9 cellular contexts compared by ENCODE assay signal in genomic region chr5:141199359-141200235, GRCh38. TPM values are rescaled to one million over a fixed set of nuclear protein-coding genes. Genes with fewer than 3 reads are reported as not detected.
A peak's percentile ranks its signal among the peaks of the same experiment; 100 is the strongest.
DNase-seq lines count a peak whose midpoint lies in the region; ATAC-seq and TF ChIP-seq lines count a peak whose summit lies in the region.
"Had no signal": no experiment of that assay in that cellular context is flagged by ENCODE, and none has a peak within 500 bp of the region (broad histone marks: within the 10 kb centered on the region; RNA-seq: fewer than 3 reads in every experiment).

Gene PCDHB11, plus strand, starts transcription at chr5:141199627. Its CDS starts 148 bp downstream, at chr5:141199775.

- 0% methylated on average over 1 of the region's 21 CpGs; no CpG with 5 or more reads in 1 of the 2 experiments for WGBS in IMR-90 (ENCODE audit: extremely low coverage in 2 of 2, insufficient read length in 1 of 2), 2 experiments

- H3K27me3 ChIP-seq in IMR-90 (ENCODE audit: control insufficient read depth, insufficient read depth, low read length) (no peaks in the 10 kb centered on the region), left lung (peaks cover 0 to 33% of the 10 kb centered on the region in 2 donors)

- no peak for TF ChIP-seq POLR2A in IMR-90 (IDR thresholded peaks at IDR 0.05; ENCODE audit: low read depth, low read length)

- H3K4me1 ChIP-seq in IMR-90 (ENCODE audit: control insufficient read depth, insufficient read depth, low read length) = no peaks in the 10 kb centered on the region
- no peaks in the 10 kb centered on the region for H3K4me1 ChIP-seq in left lung

- intact Hi-C loops in IMR-90 (cut with micrococcal nuclease) (no loop called here), left lung (cut with DNase I) (no loop called here)

- H3K4me1 Mint-ChIP-seq in activated naive CD8-positive, alpha-beta T cell treated with anti-CD3 and anti-CD28 coated beads for 36 hours = no peaks in the 10 kb centered on the region

- no peak within 1 kb of the TSS for H3K56ac ChIP-seq in IMR-90 (ENCODE audit: extremely low read depth, insufficient read depth, low read length)

- no peaks in the 10 kb centered on the region for H4K20me1 ChIP-seq in IMR-90 (ENCODE audit: insufficient read depth, low read length)

- no peak within 1 kb of the TSS for H3K9ac ChIP-seq in IMR-90 (ENCODE audit: low read depth, low read length)

- H3K9me3 Mint-ChIP-seq in activated naive CD8-positive, alpha-beta T cell treated with anti-CD3 and anti-CD28 coated beads for 36 hours = peaks cover 44% of the 10 kb centered on the region

- no peak within 1 kb of the TSS for H2BK20ac ChIP-seq in IMR-90 (ENCODE audit: low read depth, low read length)

- no TSS peak for BruUV-seq in IMR-90 (replicated peaks; lab: Mats Ljungman, UMichigan)

- H3K4me2 ChIP-seq in IMR-90 (ENCODE audit: low read depth, low read length) = peak within 1 kb of the TSS; percentile 16; the same call in 1 of the 2 replicates

- TF ChIP-seq RAD21 in IMR-90 (IDR thresholded peaks at IDR 0.05; ENCODE audit: low read length) = no peak

- H2AK5ac ChIP-seq in IMR-90 (ENCODE audit: low read depth, low read length) = no peak within 1 kb of the TSS

- no peak within 1 kb of the TSS for H2BK120ac ChIP-seq in IMR-90 (ENCODE audit: low read depth, low read length)

- no peak within 1 kb of the TSS for H3K27ac ChIP-seq in C4-2B
- H3K27ac ChIP-seq in IMR-90 (ENCODE audit: insufficient read depth, low read length) = no peak within 1 kb of the TSS
- H3K27ac ChIP-seq in left lung = no peak within 1 kb of the TSS

- no peak within 1 kb of the TSS for H2AK9ac ChIP-seq in IMR-90 (replicated peaks; ENCODE audit: low read depth, low read length, poor library complexity)

- dilution Hi-C loops in IMR-90 (cut with HindIII; ENCODE audit: low sequenced_read_pairs, unreplicated experiment) = no loop called here

- no peak within 1 kb of the TSS for H3K27ac Mint-ChIP-seq in activated naive CD8-positive, alpha-beta T cell treated with anti-CD3 and anti-CD28 coated beads for 36 hours

- in situ Hi-C loops in IMR-90 (cut with MboI; ENCODE audit: low sequenced_read_pairs) = no loop called here

- H3K4me3 Mint-ChIP-seq in activated naive CD8-positive, alpha-beta T cell treated with anti-CD3 and anti-CD28 coated beads for 36 hours = no peak within 1 kb of the TSS

- DNase-seq in IMR-90 (no peak), RKO (ENCODE audit: low spot score) (peak; percentile 86), left lung (no peak)
- DNase-seq in activated naive CD8-positive, alpha-beta T cell treated with anti-CD3 and anti-CD28 coated beads for 36 hours = no peak
- DNase-seq: activated gamma-delta T cell had no signal

- H2BK5ac ChIP-seq in IMR-90 (ENCODE audit: low read depth, low read length, poor library complexity, severe bottlenecking) = no peak within 1 kb of the TSS

- no peak within 1 kb of the TSS for H3K23ac ChIP-seq in IMR-90 (ENCODE audit: low read depth, low read length)

- no peaks in the 10 kb centered on the region for H3K9me1 ChIP-seq in IMR-90 (ENCODE audit: insufficient read depth, low read length)

- H3K36me3 ChIP-seq in IMR-90 (ENCODE audit: control insufficient read depth, insufficient read depth, low read length) = no peaks in the 10 kb centered on the region
- H3K36me3 ChIP-seq in left lung = no peaks in the 10 kb centered on the region

- no peak within 1 kb of the TSS for H3K4ac ChIP-seq in IMR-90 (ENCODE audit: low read depth, low read length)

- H2BK15ac ChIP-seq in IMR-90 (ENCODE audit: low read depth, low read length) = no peak within 1 kb of the TSS

- peaks cover 62% of the 10 kb centered on the region for H3K27me3 Mint-ChIP-seq in activated naive CD8-positive, alpha-beta T cell treated with anti-CD3 and anti-CD28 coated beads for 36 hours

- H3K18ac ChIP-seq in IMR-90 (ENCODE audit: low read depth, low read length) = no peak within 1 kb of the TSS

- POLR2A ChIA-PET in IMR-90 (lab: Charles Lee; ENCODE audit: unreplicated experiment) = no interaction called here

- peaks cover 10% of the 10 kb centered on the region for H3K9me3 ChIP-seq in IMR-90 (ENCODE audit: control insufficient read depth, insufficient read depth, low read length)
- peaks cover 5 to 92% of the 10 kb centered on the region in 2 donors for H3K9me3 ChIP-seq in left lung

- ATAC-seq in IMR-90 (ENCODE audit: low read depth) (no peak), left lung (peak; percentile 26), GM21723 (IDR thresholded peaks at IDR 0.05; ENCODE audit: unreplicated experiment) (no peak), HG02642 (IDR thresholded peaks at IDR 0.05; ENCODE audit: poor library complexity, unreplicated experiment) (no peak), HG02763 (IDR thresholded peaks at IDR 0.05; ENCODE audit: unreplicated experiment) (no peak)

- H3K36me3 Mint-ChIP-seq in activated naive CD8-positive, alpha-beta T cell treated with anti-CD3 and anti-CD28 coated beads for 36 hours = peaks cover 18% of the 10 kb centered on the region

- H3K4me3 ChIP-seq in IMR-90 (ENCODE audit: insufficient read depth, low read depth, low read length) (peak within 1 kb of the TSS; percentile 25; the same call in 1 of the 2 replicates), left lung (no peak within 1 kb of the TSS)

- H2AFZ ChIP-seq in IMR-90 (replicated peaks; ENCODE audit: low read length, poor library complexity) = no peak within 1 kb of the TSS

- H3K79me1 ChIP-seq in IMR-90 (ENCODE audit: low read depth in 1 of 2, low read length in 2 of 2) = no peaks in the 10 kb centered on the region

- H4K91ac ChIP-seq in IMR-90 (ENCODE audit: insufficient read depth, low read depth, low read length) = no peak within 1 kb of the TSS

- TF ChIP-seq CTCF in C4-2B (conservative IDR thresholded peaks at IDR 0.05) = peak; percentile 45
- no peak for TF ChIP-seq CTCF in IMR-90 (conservative IDR thresholded peaks at IDR 0.05; ENCODE audit: low read depth, low read length)
- no peak for TF ChIP-seq CTCF in left lung (IDR thresholded peaks at IDR 0.05)

- H4K5ac ChIP-seq in IMR-90 (ENCODE audit: low read depth, low read length) = no peak within 1 kb of the TSS

- CTCF ChIA-PET in IMR-90 (lab: Yijun Ruan, JAX) = interaction anchor here (0.9 kb wide), 1 partner anchor 214 kb away, joined by 3 read pairs; the partner anchor contains the start of gene PCDHGA10

- H3K14ac ChIP-seq in IMR-90 (replicated peaks; ENCODE audit: low read depth, low read length) = no peak within 1 kb of the TSS

- no peak within 1 kb of the TSS for H4K8ac ChIP-seq in IMR-90 (ENCODE audit: low read depth in 2 of 2, low read length in 2 of 2)

TF ChIP-seq in IMR-90, 13 proteins besides CTCF, POLR2A, EP300 and RAD21:
- no peak for TF ChIP-seq NFE2L2 (IDR thresholded peaks at IDR 0.05; ENCODE audit: low read depth, low read length)
- no peak for TF ChIP-seq ELK1 (IDR thresholded peaks at IDR 0.05; ENCODE audit: borderline replicate concordance, low read depth, low read length)
- TF ChIP-seq RFX5 (IDR thresholded peaks at IDR 0.05; ENCODE audit: low read depth, low read length) = no peak
- no peak for TF ChIP-seq CEBPB (IDR thresholded peaks at IDR 0.05; ENCODE audit: low read depth, low read length)
- no peak for TF ChIP-seq RCOR1 (IDR thresholded peaks at IDR 0.05; ENCODE audit: insufficient replicate concordance, low read length)
- no peak for TF ChIP-seq BHLHE40 (IDR thresholded peaks at IDR 0.05; ENCODE audit: low read depth, low read length)
- no peak for TF ChIP-seq USF2 (IDR thresholded peaks at IDR 0.05; ENCODE audit: low read depth, low read length)
- TF ChIP-seq SMC3 (IDR thresholded peaks at IDR 0.05; ENCODE audit: low read depth, low read length) = no peak
- no peak for TF ChIP-seq MAFK (IDR thresholded peaks at IDR 0.05; ENCODE audit: low read depth, low read length)
- no peak for TF ChIP-seq MAZ (IDR thresholded peaks at IDR 0.05; ENCODE audit: borderline replicate concordance, low read depth, low read length)
- no peak for TF ChIP-seq CHD1 (IDR thresholded peaks at IDR 0.05; ENCODE audit: low read depth, low read length)
- no peak for TF ChIP-seq MXI1 (IDR thresholded peaks at IDR 0.05; ENCODE audit: borderline replicate concordance, low read depth, low read length)
- TF ChIP-seq FOS (IDR thresholded peaks at IDR 0.05; ENCODE audit: low read depth, low read length) = no peak

RNA-seq across cellular contexts. Expression of gene PCDHB11, which starts in this region (rescaled TPM):
- total RNA-seq in IMR-90 (2012; rRNA removed) = under 0.01 TPM in 2 replicates
- 0.05 TPM in 1 of 2 replicates, not detected in the other for polyA plus RNA-seq in IMR-90 (2012; rRNA removed)
- 0.02 and 0.15 TPM in 2 replicates for polyA plus RNA-seq in IMR-90 (2012; cell fraction: cytosol; rRNA removed)
- polyA plus RNA-seq in IMR-90 (2012; cell fraction: nucleus; rRNA removed; ENCODE audit: low replicate concordance) = 0.08 and 0.10 TPM in 2 replicates
- 1 to 10 TPM; 2.6 to 3.4 TPM for total RNA-seq in left lung
- total RNA-seq in activated naive CD8-positive, alpha-beta T cell treated with anti-CD3 and anti-CD28 coated beads for 36 hours = not detected
